In the genomic region with DNA sequence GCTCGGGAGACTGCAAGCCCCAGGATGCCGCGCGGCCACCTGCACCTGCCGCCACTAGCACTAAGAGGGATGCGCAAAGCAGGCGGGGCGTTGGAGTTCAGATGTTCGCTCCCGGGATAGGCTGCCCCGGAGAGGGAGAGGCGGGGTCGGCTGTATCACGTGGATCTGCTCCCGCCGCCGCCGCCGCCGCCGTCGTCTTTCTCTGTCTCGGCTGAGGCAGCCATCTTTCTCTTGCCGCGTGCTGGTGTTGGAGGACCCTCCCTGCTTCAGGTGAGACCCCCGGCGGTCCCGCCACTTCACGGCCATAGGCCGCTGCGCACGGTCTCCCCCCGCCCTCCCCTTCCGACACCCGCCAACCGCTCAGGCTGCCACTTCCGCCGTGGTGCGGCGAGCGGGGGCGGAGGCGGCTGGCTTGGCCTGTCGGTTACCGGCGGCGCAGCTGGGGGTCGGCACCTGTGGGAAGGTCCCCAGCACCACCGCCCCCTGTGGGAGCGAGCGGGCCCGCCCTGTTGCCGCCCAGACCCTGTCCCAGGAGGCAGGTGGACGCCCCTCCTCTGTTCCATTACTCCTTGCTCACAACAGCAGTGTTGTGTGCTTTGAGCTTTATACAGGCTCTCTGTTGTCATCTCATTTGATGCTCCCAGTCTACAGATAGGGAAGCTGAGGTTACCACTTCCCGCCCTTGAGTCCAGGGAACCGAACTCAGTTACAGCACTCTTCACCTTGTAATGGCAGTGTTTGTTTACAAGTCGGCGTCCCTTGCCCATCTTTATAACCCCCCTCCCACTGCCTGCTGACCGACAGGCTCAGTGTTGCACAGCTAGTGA, we compare ENCODE assay signal across 1 cellular context.
TF ChIP-seq lines count a peak whose summit lies in the region.

Gene BTF3L4 (plus strand): TSS at position 186 of the 827 bp plus-strand sequence. CDS start 3,553 bp downstream, outside the sequence.

TF ChIP-seq in GM12878, 131 proteins besides CTCF, POLR2A, EP300 and RAD21 (continued from another document and continues in another):
- TF ChIP-seq, protein P1, sequence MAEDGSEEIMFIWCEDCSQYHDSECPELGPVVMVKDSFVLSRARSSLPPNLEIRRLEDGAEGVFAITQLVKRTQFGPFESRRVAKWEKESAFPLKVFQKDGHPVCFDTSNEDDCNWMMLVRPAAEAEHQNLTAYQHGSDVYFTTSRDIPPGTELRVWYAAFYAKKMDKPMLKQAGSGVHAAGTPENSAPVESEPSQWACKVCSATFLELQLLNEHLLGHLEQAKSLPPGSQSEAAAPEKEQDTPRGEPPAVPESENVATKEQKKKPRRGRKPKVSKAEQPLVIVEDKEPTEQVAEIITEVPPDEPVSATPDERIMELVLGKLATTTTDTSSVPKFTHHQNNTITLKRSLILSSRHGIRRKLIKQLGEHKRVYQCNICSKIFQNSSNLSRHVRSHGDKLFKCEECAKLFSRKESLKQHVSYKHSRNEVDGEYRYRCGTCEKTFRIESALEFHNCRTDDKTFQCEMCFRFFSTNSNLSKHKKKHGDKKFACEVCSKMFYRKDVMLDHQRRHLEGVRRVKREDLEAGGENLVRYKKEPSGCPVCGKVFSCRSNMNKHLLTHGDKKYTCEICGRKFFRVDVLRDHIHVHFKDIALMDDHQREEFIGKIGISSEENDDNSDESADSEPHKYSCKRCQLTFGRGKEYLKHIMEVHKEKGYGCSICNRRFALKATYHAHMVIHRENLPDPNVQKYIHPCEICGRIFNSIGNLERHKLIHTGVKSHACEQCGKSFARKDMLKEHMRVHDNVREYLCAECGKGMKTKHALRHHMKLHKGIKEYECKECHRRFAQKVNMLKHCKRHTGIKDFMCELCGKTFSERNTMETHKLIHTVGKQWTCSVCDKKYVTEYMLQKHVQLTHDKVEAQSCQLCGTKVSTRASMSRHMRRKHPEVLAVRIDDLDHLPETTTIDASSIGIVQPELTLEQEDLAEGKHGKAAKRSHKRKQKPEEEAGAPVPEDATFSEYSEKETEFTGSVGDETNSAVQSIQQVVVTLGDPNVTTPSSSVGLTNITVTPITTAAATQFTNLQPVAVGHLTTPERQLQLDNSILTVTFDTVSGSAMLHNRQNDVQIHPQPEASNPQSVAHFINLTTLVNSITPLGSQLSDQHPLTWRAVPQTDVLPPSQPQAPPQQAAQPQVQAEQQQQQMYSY (CRISPR knock-in tag; IDR thresholded peaks at IDR 0.05) = no peak
- TF ChIP-seq MYC (IDR thresholded peaks at IDR 0.05; ENCODE audit: insufficient read depth, insufficient read length, insufficient replicate concordance, low read length, severe bottlenecking) = peak; percentile 59
- no peak; a peak in 1 of 4 replicates for TF ChIP-seq ETV6 (conservative IDR thresholded peaks at IDR 0.05 in 1 of 2, IDR thresholded peaks at IDR 0.05 in 1 of 2; ENCODE audit: borderline replicate concordance in 1 of 2, low read depth in 1 of 2)
- no peak for TF ChIP-seq ZNF24 (IDR thresholded peaks at IDR 0.05)
- TF ChIP-seq MYB (IDR thresholded peaks at IDR 0.05; ENCODE audit: borderline replicate concordance, low read depth, low read length) = no peak
- TF ChIP-seq POU2F2 (IDR thresholded peaks at IDR 0.05; ENCODE audit: borderline replicate concordance, low read depth, low read length) = peak; percentile 20; the same call in 1 of the 3 replicates
- no peak for TF ChIP-seq RBBP5 (conservative IDR thresholded peaks at IDR 0.05)
- no peak for TF ChIP-seq SP1 (IDR thresholded peaks at IDR 0.05; ENCODE audit: low read depth, low read length)
- peak; percentile 22 for TF ChIP-seq E4F1 (IDR thresholded peaks at IDR 0.05; ENCODE audit: borderline replicate concordance, partially characterized antibody)
- peak; percentile 89 for TF ChIP-seq SMARCA5 (IDR thresholded peaks at IDR 0.05)
- TF ChIP-seq ELK1 (IDR thresholded peaks at IDR 0.05; ENCODE audit: low read depth, low read length) = no peak
- no peak; the same call in 1 of the 2 replicates for TF ChIP-seq ATF7 (IDR thresholded peaks at IDR 0.05; ENCODE audit: low read depth)
- no peak for TF ChIP-seq MEF2B (IDR thresholded peaks at IDR 0.05; ENCODE audit: partially characterized antibody, poor library complexity, severe bottlenecking)
- TF ChIP-seq, protein P2, sequence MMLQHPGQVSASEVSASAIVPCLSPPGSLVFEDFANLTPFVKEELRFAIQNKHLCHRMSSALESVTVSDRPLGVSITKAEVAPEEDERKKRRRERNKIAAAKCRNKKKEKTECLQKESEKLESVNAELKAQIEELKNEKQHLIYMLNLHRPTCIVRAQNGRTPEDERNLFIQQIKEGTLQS (IDR thresholded peaks at IDR 0.05; ENCODE audit: borderline replicate concordance, extremely low read depth, low read depth, low read length) = no peak
- TF ChIP-seq SREBF2 (IDR thresholded peaks at IDR 0.05; ENCODE audit: low read length) = no peak
- peak; percentile 28; the same call in 1 of the 2 replicates for TF ChIP-seq NRF1 (conservative IDR thresholded peaks at IDR 0.05; ENCODE audit: low read depth, low read length)
- no peak for TF ChIP-seq BCLAF1 (IDR thresholded peaks at IDR 0.05)
- TF ChIP-seq SUZ12 (IDR thresholded peaks at IDR 0.05; ENCODE audit: unreplicated experiment) = no peak
- TF ChIP-seq, protein P3, sequence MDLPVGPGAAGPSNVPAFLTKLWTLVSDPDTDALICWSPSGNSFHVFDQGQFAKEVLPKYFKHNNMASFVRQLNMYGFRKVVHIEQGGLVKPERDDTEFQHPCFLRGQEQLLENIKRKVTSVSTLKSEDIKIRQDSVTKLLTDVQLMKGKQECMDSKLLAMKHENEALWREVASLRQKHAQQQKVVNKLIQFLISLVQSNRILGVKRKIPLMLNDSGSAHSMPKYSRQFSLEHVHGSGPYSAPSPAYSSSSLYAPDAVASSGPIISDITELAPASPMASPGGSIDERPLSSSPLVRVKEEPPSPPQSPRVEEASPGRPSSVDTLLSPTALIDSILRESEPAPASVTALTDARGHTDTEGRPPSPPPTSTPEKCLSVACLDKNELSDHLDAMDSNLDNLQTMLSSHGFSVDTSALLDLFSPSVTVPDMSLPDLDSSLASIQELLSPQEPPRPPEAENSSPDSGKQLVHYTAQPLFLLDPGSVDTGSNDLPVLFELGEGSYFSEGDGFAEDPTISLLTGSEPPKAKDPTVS (IDR thresholded peaks at IDR 0.05; ENCODE audit: low read depth, low read length) = no peak
- no peak for TF ChIP-seq ZNF274 (IDR thresholded peaks at IDR 0.05; ENCODE audit: insufficient read depth, insufficient read length)
- TF ChIP-seq STAT3 (IDR thresholded peaks at IDR 0.05; ENCODE audit: low read depth, low read length) = no peak
- TF ChIP-seq PML (IDR thresholded peaks at IDR 0.05; ENCODE audit: low read length) = peak; percentile 46; the same call in 1 of the 2 replicates
- no peak for TF ChIP-seq RCOR1 (conservative IDR thresholded peaks at IDR 0.05; ENCODE audit: low read depth, low read length)
- TF ChIP-seq BCL11A (IDR thresholded peaks at IDR 0.05; ENCODE audit: low read depth, low read length) = no peak
- TF ChIP-seq MTA2 (IDR thresholded peaks at IDR 0.05; ENCODE audit: low read depth) = no peak
- TF ChIP-seq EZH2 (IDR thresholded peaks at IDR 0.05; ENCODE audit: borderline replicate concordance, control insufficient read depth, low read depth, low read length) = no peak
- peak; percentile 68; the same call in 1 of the 2 replicates for TF ChIP-seq TBL1XR1 (IDR thresholded peaks at IDR 0.05; ENCODE audit: low read depth, low read length)
- TF ChIP-seq HDGF (IDR thresholded peaks at IDR 0.05) = peak; percentile 54; the same call in 1 of the 2 replicates
- TF ChIP-seq, protein P4, sequence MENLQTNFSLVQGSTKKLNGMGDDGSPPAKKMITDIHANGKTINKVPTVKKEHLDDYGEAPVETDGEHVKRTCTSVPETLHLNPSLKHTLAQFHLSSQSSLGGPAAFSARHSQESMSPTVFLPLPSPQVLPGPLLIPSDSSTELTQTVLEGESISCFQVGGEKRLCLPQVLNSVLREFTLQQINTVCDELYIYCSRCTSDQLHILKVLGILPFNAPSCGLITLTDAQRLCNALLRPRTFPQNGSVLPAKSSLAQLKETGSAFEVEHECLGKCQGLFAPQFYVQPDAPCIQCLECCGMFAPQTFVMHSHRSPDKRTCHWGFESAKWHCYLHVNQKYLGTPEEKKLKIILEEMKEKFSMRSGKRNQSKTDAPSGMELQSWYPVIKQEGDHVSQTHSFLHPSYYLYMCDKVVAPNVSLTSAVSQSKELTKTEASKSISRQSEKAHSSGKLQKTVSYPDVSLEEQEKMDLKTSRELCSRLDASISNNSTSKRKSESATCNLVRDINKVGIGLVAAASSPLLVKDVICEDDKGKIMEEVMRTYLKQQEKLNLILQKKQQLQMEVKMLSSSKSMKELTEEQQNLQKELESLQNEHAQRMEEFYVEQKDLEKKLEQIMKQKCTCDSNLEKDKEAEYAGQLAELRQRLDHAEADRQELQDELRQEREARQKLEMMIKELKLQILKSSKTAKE (IDR thresholded peaks at IDR 0.05; ENCODE audit: low read depth, poor library complexity, severe bottlenecking) = no peak
- TF ChIP-seq TCF7 (IDR thresholded peaks at IDR 0.05; ENCODE audit: borderline replicate concordance) = no peak
- TF ChIP-seq DPF2 (IDR thresholded peaks at IDR 0.05) = peak; percentile 84
- TF ChIP-seq, protein P5, sequence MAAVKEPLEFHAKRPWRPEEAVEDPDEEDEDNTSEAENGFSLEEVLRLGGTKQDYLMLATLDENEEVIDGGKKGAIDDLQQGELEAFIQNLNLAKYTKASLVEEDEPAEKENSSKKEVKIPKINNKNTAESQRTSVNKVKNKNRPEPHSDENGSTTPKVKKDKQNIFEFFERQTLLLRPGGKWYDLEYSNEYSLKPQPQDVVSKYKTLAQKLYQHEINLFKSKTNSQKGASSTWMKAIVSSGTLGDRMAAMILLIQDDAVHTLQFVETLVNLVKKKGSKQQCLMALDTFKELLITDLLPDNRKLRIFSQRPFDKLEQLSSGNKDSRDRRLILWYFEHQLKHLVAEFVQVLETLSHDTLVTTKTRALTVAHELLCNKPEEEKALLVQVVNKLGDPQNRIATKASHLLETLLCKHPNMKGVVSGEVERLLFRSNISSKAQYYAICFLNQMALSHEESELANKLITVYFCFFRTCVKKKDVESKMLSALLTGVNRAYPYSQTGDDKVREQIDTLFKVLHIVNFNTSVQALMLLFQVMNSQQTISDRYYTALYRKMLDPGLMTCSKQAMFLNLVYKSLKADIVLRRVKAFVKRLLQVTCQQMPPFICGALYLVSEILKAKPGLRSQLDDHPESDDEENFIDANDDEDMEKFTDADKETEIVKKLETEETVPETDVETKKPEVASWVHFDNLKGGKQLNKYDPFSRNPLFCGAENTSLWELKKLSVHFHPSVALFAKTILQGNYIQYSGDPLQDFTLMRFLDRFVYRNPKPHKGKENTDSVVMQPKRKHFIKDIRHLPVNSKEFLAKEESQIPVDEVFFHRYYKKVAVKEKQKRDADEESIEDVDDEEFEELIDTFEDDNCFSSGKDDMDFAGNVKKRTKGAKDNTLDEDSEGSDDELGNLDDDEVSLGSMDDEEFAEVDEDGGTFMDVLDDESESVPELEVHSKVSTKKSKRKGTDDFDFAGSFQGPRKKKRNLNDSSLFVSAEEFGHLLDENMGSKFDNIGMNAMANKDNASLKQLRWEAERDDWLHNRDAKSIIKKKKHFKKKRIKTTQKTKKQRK (IDR thresholded peaks at IDR 0.05; ENCODE audit: low read depth, low read length) = no peak
- TF ChIP-seq, protein P6, sequence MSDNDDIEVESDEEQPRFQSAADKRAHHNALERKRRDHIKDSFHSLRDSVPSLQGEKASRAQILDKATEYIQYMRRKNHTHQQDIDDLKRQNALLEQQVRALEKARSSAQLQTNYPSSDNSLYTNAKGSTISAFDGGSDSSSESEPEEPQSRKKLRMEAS (IDR thresholded peaks at IDR 0.05; ENCODE audit: low read depth, low read length) = no peak; the same call in 1 of the 2 replicates
- 0 out of 2 replicates have a peak, but pooled peaks have one; percentile 29 for TF ChIP-seq ESRRA (IDR thresholded peaks at IDR 0.05; ENCODE audit: low read length)
- TF ChIP-seq CHD2 (IDR thresholded peaks at IDR 0.05; ENCODE audit: borderline replicate concordance, low read depth, low read length) = 0 out of 2 replicates have a peak, but pooled peaks have one; percentile 41
- no peak for TF ChIP-seq NFIC (IDR thresholded peaks at IDR 0.05; ENCODE audit: low read depth, low read length)
- TF ChIP-seq YY1 (IDR thresholded peaks at IDR 0.05; ENCODE audit: low read depth, low read length) = peak; percentile 93
- no peak for TF ChIP-seq CHD1 (IDR thresholded peaks at IDR 0.05; ENCODE audit: low read depth, low read length)
- no peak for TF ChIP-seq CHD4 (IDR thresholded peaks at IDR 0.05)
